ENCODE assay signal across 12 cellular contexts in genomic region chr13:73943137-73943964, GRCh38.
DNase-seq lines count a peak whose midpoint lies in the region; ATAC-seq and TF ChIP-seq lines count a peak whose summit lies in the region.
"Had no signal": no experiment of that assay in that cellular context is flagged by ENCODE, and none has a peak within 500 bp of the region (broad histone marks: within the 10 kb centered on the region; RNA-seq: fewer than 3 reads in every experiment).

No MANE protein-coding gene starts in this region.

- H3K4me1 ChIP-seq in heart right ventricle: peaks cover 6 to 55% (median 31%) of the 10 kb centered on the region in 9 donors
- H3K4me1 ChIP-seq in right cardiac atrium (ENCODE audit: control insufficient read depth, insufficient read depth, low read length): peaks cover 3% of the 10 kb centered on the region
- peaks cover 5% of the 10 kb centered on the region for H3K4me1 ChIP-seq in stomach smooth muscle (ENCODE audit: control insufficient read depth, insufficient read depth, low read length)
- H3K4me1 ChIP-seq in GM23338 (ENCODE audit: insufficient read depth): peaks cover 17% of the 10 kb centered on the region
- H3K4me1 ChIP-seq: Caco-2 had no signal

- intact Hi-C loops in heart right ventricle (cut with DNase I) (loop anchor here in 4 of 10 donors (5.0 to 10.0 kb wide), 2 partner anchors 189 to 191 kb away; partner anchors contain the start of gene KLF12 (in 4 of the 4)), right cardiac atrium (cut with DNase I) (loop anchor here in 1 of 4 donors (10.0 kb wide), 1 partner anchor 341 kb away; no protein-coding TSS in a partner anchor)

- H3K4me3 ChIP-seq in heart right ventricle (no peak overlapping the region), right cardiac atrium (ENCODE audit: low read length) (no peak overlapping the region), stomach smooth muscle (ENCODE audit: low read length in 2 of 2) (no peak overlapping the region), GM23338 (no peak overlapping the region)

- no peak overlapping the region for H2AFZ ChIP-seq in GM23338

- no peaks in the 10 kb centered on the region for H3K27me3 ChIP-seq in heart right ventricle
- H3K27me3 ChIP-seq in right cardiac atrium (ENCODE audit: control insufficient read depth, insufficient read depth): no peaks in the 10 kb centered on the region
- no peaks in the 10 kb centered on the region for H3K27me3 ChIP-seq in stomach smooth muscle (ENCODE audit: control insufficient read depth in 1 of 2, insufficient read depth in 2 of 2, low read length in 2 of 2)
- no peaks in the 10 kb centered on the region for H3K27me3 ChIP-seq in GM23338 (ENCODE audit: insufficient read depth)

- ATAC-seq in heart right ventricle: peak in 1 of 8 donors; percentile 21
- no peak for ATAC-seq in right cardiac atrium
- ATAC-seq in HG02623 (IDR thresholded peaks at IDR 0.05; ENCODE audit: unreplicated experiment): peak; percentile 78
- ATAC-seq in GM23338: no peak
- ATAC-seq: left colon had no signal

- peak overlapping the region; percentile 74 for H3K27ac Mint-ChIP-seq in T-helper 1 cell treated with Interleukin-12 subunit alpha and Interleukin-12 subunit beta and Interleukin-4 antibody, amounts not matched to agents 30 μg/mL and 1 μg/mL, for 36 hours
- no peak overlapping the region for H3K27ac Mint-ChIP-seq in GM23338

- H3K9me3 ChIP-seq in heart right ventricle (no peaks in the 10 kb centered on the region), right cardiac atrium (ENCODE audit: control insufficient read depth, low read length) (no peaks in the 10 kb centered on the region), stomach smooth muscle (ENCODE audit: control insufficient read depth in 2 of 2, low read length in 2 of 2) (no peaks in the 10 kb centered on the region)
- H3K9me3 ChIP-seq: Caco-2 had no signal

- H3K27ac ChIP-seq in heart right ventricle (peak overlapping the region in 6 of 10 donors; percentile 13 to 54 (median 29)), right cardiac atrium (ENCODE audit: low read length) (no peak overlapping the region), stomach smooth muscle (ENCODE audit: low read length) (peak overlapping the region; percentile 1), GM23338 (ENCODE audit: low read depth) (no peak overlapping the region)

- H3K4me2 ChIP-seq in GM23338: no peak overlapping the region

- peaks cover 17% of the 10 kb centered on the region for H3K36me3 Mint-ChIP-seq in T-helper 1 cell treated with Interleukin-12 subunit alpha and Interleukin-12 subunit beta and Interleukin-4 antibody, amounts not matched to agents 30 μg/mL and 1 μg/mL, for 36 hours (ENCODE audit: low read depth)
- H3K36me3 Mint-ChIP-seq in GM23338 (ENCODE audit: low read depth): no peaks in the 10 kb centered on the region

- peaks cover 31% of the 10 kb centered on the region for H3K4me1 Mint-ChIP-seq in T-helper 1 cell treated with Interleukin-12 subunit alpha and Interleukin-12 subunit beta and Interleukin-4 antibody, amounts not matched to agents 30 μg/mL and 1 μg/mL, for 36 hours (ENCODE audit: low read depth)
- H3K4me1 Mint-ChIP-seq in GM23338: peaks cover 36% of the 10 kb centered on the region

- no peaks in the 10 kb centered on the region for H3K9me3 Mint-ChIP-seq in T-helper 1 cell treated with Interleukin-12 subunit alpha and Interleukin-12 subunit beta and Interleukin-4 antibody, amounts not matched to agents 30 μg/mL and 1 μg/mL, for 36 hours
- no peaks in the 10 kb centered on the region for H3K9me3 Mint-ChIP-seq in GM23338

- no peaks in the 10 kb centered on the region for H3K36me3 ChIP-seq in heart right ventricle
- H3K36me3 ChIP-seq in stomach smooth muscle (ENCODE audit: control insufficient read depth in 2 of 2, insufficient read depth in 2 of 2, low read length in 2 of 2): no peaks in the 10 kb centered on the region
- H3K36me3 ChIP-seq in GM23338 (ENCODE audit: insufficient read depth): no peaks in the 10 kb centered on the region

- no peaks in the 10 kb centered on the region for H4K20me1 ChIP-seq in GM23338 (replicated peaks; ENCODE audit: insufficient read depth)

- no peak overlapping the region for H3K4me3 Mint-ChIP-seq in T-helper 1 cell treated with Interleukin-12 subunit alpha and Interleukin-12 subunit beta and Interleukin-4 antibody, amounts not matched to agents 30 μg/mL and 1 μg/mL, for 36 hours
- no peak overlapping the region for H3K4me3 Mint-ChIP-seq in GM23338

- WGBS in heart right ventricle, 2 donors: 62 to 66% methylated on average over 4 of the region's 4 CpGs
- WGBS in right cardiac atrium: 65% methylated on average over 4 of the region's 4 CpGs

- no peak for DNase-seq in heart right ventricle
- no peak for DNase-seq in right cardiac atrium
- DNase-seq in GM23338 (ENCODE audit: low spot score): no peak
- DNase-seq in NCI-H774 (lab: John Stamatoyannopoulos, UW): no peak
- no peak for DNase-seq in effector CD8-positive, alpha-beta T cell (lab: John Stamatoyannopoulos, UW)
- DNase-seq: activated CD4-positive, CD25-positive, alpha-beta regulatory T cell treated with anti-CD3 and anti-CD28 coated beads, Interleukin-2, amount 50 U/mL, for 72 hours; Caco-2; left colon; NCI-H526 treated with DMSO at 0.1 percent for 48 hours had no signal

- H3K79me2 ChIP-seq in GM23338 (replicated peaks; ENCODE audit: insufficient read depth): no peaks in the 10 kb centered on the region

- H3K9ac ChIP-seq in stomach smooth muscle (ENCODE audit: low read length in 2 of 2): no peak overlapping the region

- no peaks in the 10 kb centered on the region for H3K9me2 ChIP-seq in GM23338 (ENCODE audit: insufficient read depth)

- H3K27me3 Mint-ChIP-seq in T-helper 1 cell treated with Interleukin-12 subunit alpha and Interleukin-12 subunit beta and Interleukin-4 antibody, amounts not matched to agents 30 μg/mL and 1 μg/mL, for 36 hours (ENCODE audit: low read depth): no peaks in the 10 kb centered on the region
- H3K27me3 Mint-ChIP-seq in GM23338 (ENCODE audit: insufficient read depth, low read depth, poor library complexity): no peaks in the 10 kb centered on the region

- TF ChIP-seq CTCF in heart right ventricle (IDR thresholded peaks at IDR 0.05) (no peak), GM23338 (conservative IDR thresholded peaks at IDR 0.05; ENCODE audit: low read depth in 2 of 2) (no peak)

- no peaks in the 10 kb centered on the region for H3F3A ChIP-seq in GM23338 (replicated peaks; ENCODE audit: low read depth)

TF ChIP-seq in GM23338, 12 proteins besides CTCF, POLR2A, EP300 and RAD21 (continues in another document):
- TF ChIP-seq STAT1 (IDR thresholded peaks at IDR 0.05; ENCODE audit: unreplicated experiment) (no peak), ZNF114 (CRISPR knock-in tag; IDR thresholded peaks at IDR 0.05) (no peak), NANOG (IDR thresholded peaks at IDR 0.05; ENCODE audit: borderline replicate concordance) (no peak), JUNB (IDR thresholded peaks at IDR 0.05; ENCODE audit: unreplicated experiment) (no peak), CREB1 (CRISPR knock-in tag; IDR thresholded peaks at IDR 0.05; ENCODE audit: low read depth) (no peak), POLR2AphosphoS5 (IDR thresholded peaks at IDR 0.05; ENCODE audit: low read depth) (no peak), EZH2 (IDR thresholded peaks at IDR 0.05; ENCODE audit: low read depth, unreplicated experiment) (no peak)
- TF ChIP-seq, protein P1, sequence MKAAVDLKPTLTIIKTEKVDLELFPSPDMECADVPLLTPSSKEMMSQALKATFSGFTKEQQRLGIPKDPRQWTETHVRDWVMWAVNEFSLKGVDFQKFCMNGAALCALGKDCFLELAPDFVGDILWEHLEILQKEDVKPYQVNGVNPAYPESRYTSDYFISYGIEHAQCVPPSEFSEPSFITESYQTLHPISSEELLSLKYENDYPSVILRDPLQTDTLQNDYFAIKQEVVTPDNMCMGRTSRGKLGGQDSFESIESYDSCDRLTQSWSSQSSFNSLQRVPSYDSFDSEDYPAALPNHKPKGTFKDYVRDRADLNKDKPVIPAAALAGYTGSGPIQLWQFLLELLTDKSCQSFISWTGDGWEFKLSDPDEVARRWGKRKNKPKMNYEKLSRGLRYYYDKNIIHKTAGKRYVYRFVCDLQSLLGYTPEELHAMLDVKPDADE (IDR thresholded peaks at IDR 0.05): no peak

Comparison
In these comparisons a context has a peak if more than half of its experiments do, and no peak if none do; other contexts are left out.
1. H3K27ac ChIP-seq: peak in heart right ventricle (6 of 10) and stomach smooth muscle (single experiment); none in right cardiac atrium (single experiment) and GM23338 (single experiment).